1 cellular context compared by ENCODE assay signal in genomic region chr12:59078027-59078426, GRCh38.
TF ChIP-seq lines count a peak whose summit lies in the region.

No MANE protein-coding gene starts in this region.

TF ChIP-seq in H1, 55 proteins besides CTCF, POLR2A, EP300 and RAD21 (continued from another document):
- TF ChIP-seq CHD7 (IDR thresholded peaks at IDR 0.05; ENCODE audit: insufficient replicate concordance, low read length) (no peak), SP4 (IDR thresholded peaks at IDR 0.05; ENCODE audit: low read length) (no peak), MAFK (IDR thresholded peaks at IDR 0.05; ENCODE audit: low read depth, low read length) (no peak), CTBP2 (IDR thresholded peaks at IDR 0.05; ENCODE audit: borderline replicate concordance, insufficient read depth, insufficient read length, low read length) (no peak), ATF2 (IDR thresholded peaks at IDR 0.05; ENCODE audit: low read length) (no peak), BACH1 (IDR thresholded peaks at IDR 0.05; ENCODE audit: low read length) (no peak), GABPA (IDR thresholded peaks at IDR 0.05; ENCODE audit: borderline replicate concordance, insufficient read depth, low read length) (no peak), MAX (IDR thresholded peaks at IDR 0.05) (no peak), PHF8 (conservative IDR thresholded peaks at IDR 0.05; ENCODE audit: low read depth, low read length) (no peak), CHD2 (IDR thresholded peaks at IDR 0.05; ENCODE audit: low read length) (no peak), POLR2AphosphoS5 (IDR thresholded peaks at IDR 0.05; ENCODE audit: low read depth, low read length) (no peak), TBP (IDR thresholded peaks at IDR 0.05; ENCODE audit: low read depth, low read length) (no peak), GTF2F1 (IDR thresholded peaks at IDR 0.05; ENCODE audit: borderline replicate concordance, low read depth, low read length) (no peak), SIN3A (conservative IDR thresholded peaks at IDR 0.05 in 1 of 2, IDR thresholded peaks at IDR 0.05 in 1 of 2; ENCODE audit: low read depth in 1 of 2, low read length in 2 of 2) (no peak), CHD1 (IDR thresholded peaks at IDR 0.05; ENCODE audit: low read depth, low read length) (no peak)
